In genomic region chr2:209239585-209239938, GRCh38 we compare ENCODE assay signal across 9 cellular contexts.
"Had no signal": no experiment of that assay in that cellular context is flagged by ENCODE, and none has a peak within 500 bp of the region (broad histone marks: within the 10 kb centered on the region; RNA-seq: fewer than 3 reads in every experiment).

No MANE protein-coding gene starts in this region.

- H3K9me3 ChIP-seq: HAP-1 had no signal

- H3K27ac ChIP-seq: GM23248, HL-60 had no signal

- ATAC-seq: HCT116, HepG2 had no signal

- DNase-seq: GM23248, GOT3, H7, HFFc6, KBM-7 had no signal

- FAIRE-seq: HepG2 had no signal

- H3K4me3 ChIP-seq: GM23248, HAP-1 had no signal

- H3K4me1 ChIP-seq: HAP-1 had no signal

- H3K36me3 ChIP-seq: HAP-1 had no signal
